In genomic region chr13:113509989-113510388, GRCh38 we compare ENCODE assay signal across 21 cellular contexts.
"Had no signal": no experiment of that assay in that cellular context is flagged by ENCODE, and none has a peak within 500 bp of the region (broad histone marks: within the 10 kb centered on the region; RNA-seq: fewer than 3 reads in every experiment).

No MANE protein-coding gene starts in this region.

- H3K27me3 Mint-ChIP-seq: activated CD4-positive, alpha-beta T cell treated with anti-CD3 and anti-CD28 coated beads for 36 hours; activated naive CD8-positive, alpha-beta T cell treated with anti-CD3 and anti-CD28 coated beads for 36 hours; stimulated activated naive B cell treated with anti-CD40 and anti-IgM and Interleukin-4, amounts not matched to agents 10 μg/mL and 1 μg/mL and 100 μg/mL, for 72 hours had no signal

- H3K27ac ChIP-seq: coronary artery, epithelial cell of prostate, heart right ventricle, prostate gland, upper lobe of left lung had no signal

- H3K4me3 Mint-ChIP-seq: activated CD4-positive, alpha-beta T cell treated with anti-CD3 and anti-CD28 coated beads for 36 hours; activated naive CD8-positive, alpha-beta T cell treated with anti-CD3 and anti-CD28 coated beads for 36 hours; activated T-cell treated with anti-CD3 and anti-CD28 coated beads, Interleukin-2, amount 50 U/mL, for 4 hours; stimulated activated naive B cell treated with anti-CD40 and anti-IgM and Interleukin-4, amounts not matched to agents 10 μg/mL and 1 μg/mL and 100 μg/mL, for 72 hours had no signal

- H3K4me1 Mint-ChIP-seq: activated CD4-positive, alpha-beta T cell treated with anti-CD3 and anti-CD28 coated beads for 36 hours had no signal

- ATAC-seq: activated CD4-positive, alpha-beta T cell treated with anti-CD3 and anti-CD28 coated beads for 36 hours; activated T-cell treated with anti-CD3 and anti-CD28 coated beads, Interleukin-2, amount 50 U/mL, for 4 hours; heart right ventricle; left colon; mucosa of descending colon; stimulated activated naive B cell treated with anti-CD40 and anti-IgM and Interleukin-4, amounts not matched to agents 10 μg/mL and 1 μg/mL and 100 μg/mL, for 72 hours had no signal

- H3K9me3 ChIP-seq: heart right ventricle, mucosa of descending colon, prostate gland, upper lobe of left lung had no signal

- H3K4me3 ChIP-seq: coronary artery, heart right ventricle, mucosa of descending colon, prostate gland, upper lobe of left lung had no signal

- DNase-seq: activated CD4-positive, alpha-beta T cell treated with anti-CD3 and anti-CD28 coated beads for 36 hours; activated CD4-positive, alpha-beta T cell treated with anti-CD3 and anti-CD28 coated beads, Interleukin-2, amount 50 U/mL, for 48 hours; activated CD8-positive, alpha-beta memory T cell treated with anti-CD3 and anti-CD28 coated beads, Interleukin-2, amount 50 U/mL, for 48 hours; activated naive CD4-positive, alpha-beta T cell treated with Interleukin-2 at 50 U/mL for 16 hours; activated naive CD8-positive, alpha-beta T cell treated with anti-CD3 and anti-CD28 coated beads for 36 hours; activated T-cell treated with anti-CD3 and anti-CD28 coated beads, Interleukin-2, amount 50 U/mL, for 4 hours; cerebellar nuclear complex; heart right ventricle; islet precursor cell; left colon; mesendoderm; mucosa of descending colon; stimulated activated CD4-positive, alpha-beta T cell treated with anti-CD3 and anti-CD28 coated beads, Interleukin-2, amount 100 ng/mL, for 48 hours; stimulated activated CD8-positive, alpha-beta memory T cell treated with anti-CD3 and anti-CD28 coated beads, Interleukin-4, amount 100 ng/mL, for 48 hours; stimulated activated naive B cell treated with anti-CD40 and anti-IgM and Interleukin-4, amounts not matched to agents 10 μg/mL and 1 μg/mL and 100 μg/mL, for 72 hours; T-helper 1 cell; T-helper 9 cell; upper lobe of left lung had no signal

- H3K27me3 ChIP-seq: heart right ventricle, upper lobe of left lung had no signal

- H3K4me1 ChIP-seq: prostate gland had no signal

- H3K27ac Mint-ChIP-seq: activated CD4-positive, alpha-beta T cell treated with anti-CD3 and anti-CD28 coated beads for 36 hours; activated naive CD8-positive, alpha-beta T cell treated with anti-CD3 and anti-CD28 coated beads for 36 hours; stimulated activated naive B cell treated with anti-CD40 and anti-IgM and Interleukin-4, amounts not matched to agents 10 μg/mL and 1 μg/mL and 100 μg/mL, for 72 hours had no signal

- H3K9me3 Mint-ChIP-seq: activated naive CD8-positive, alpha-beta T cell treated with anti-CD3 and anti-CD28 coated beads for 36 hours; activated T-cell treated with anti-CD3 and anti-CD28 coated beads, Interleukin-2, amount 50 U/mL, for 4 hours; stimulated activated naive B cell treated with anti-CD40 and anti-IgM and Interleukin-4, amounts not matched to agents 10 μg/mL and 1 μg/mL and 100 μg/mL, for 72 hours had no signal
